ENCODE assay signal across 8 cellular contexts in the genomic region with DNA sequence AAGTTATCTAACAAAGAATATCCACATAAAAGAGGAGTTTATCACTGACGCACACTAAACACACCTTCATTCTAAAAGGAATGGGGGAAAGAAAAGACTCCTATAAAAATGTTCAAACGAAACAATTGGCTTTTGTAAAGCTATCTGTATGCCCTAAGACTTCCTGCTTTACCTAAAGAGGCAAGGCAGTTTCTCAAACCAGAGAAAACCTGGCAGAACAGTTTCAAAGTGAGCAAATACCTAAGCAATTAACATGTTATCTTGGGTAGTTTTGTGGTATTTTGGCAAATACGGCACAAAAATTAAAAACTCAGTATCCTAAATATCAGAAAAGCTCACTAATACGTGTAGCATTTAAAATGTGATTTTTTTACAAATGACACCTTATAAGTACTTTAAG. TPM values are rescaled to one million over a fixed set of nuclear protein-coding genes. Genes with fewer than 3 reads are reported as not detected.
A peak's percentile ranks its signal among the peaks of the same experiment; 100 is the strongest.
DNase-seq lines count a peak whose midpoint lies in the region; ATAC-seq and TF ChIP-seq lines count a peak whose summit lies in the region.

No MANE protein-coding gene starts in this region.

- H3K9ac ChIP-seq in neural progenitor cell = peak overlapping the region; percentile 99

- H3K27ac Mint-ChIP-seq in neural progenitor cell = peak overlapping the region; percentile 100

- peaks cover 12% of the 10 kb centered on the region for H3K36me3 Mint-ChIP-seq in neural progenitor cell

- TF ChIP-seq CTCF in GM06990 (IDR thresholded peaks at IDR 0.05; ENCODE audit: insufficient read depth, low read length, poor library complexity, severe bottlenecking) (no peak), dorsolateral prefrontal cortex (IDR thresholded peaks at IDR 0.05 in 54 of 56, conservative IDR thresholded peaks at IDR 0.05 in 2 of 56; ENCODE audit: low read depth in 1 of 56, partially characterized antibody in 56 of 56) (no peak), neural progenitor cell (IDR thresholded peaks at IDR 0.05) (no peak)

- H3K9me3 Mint-ChIP-seq in neural progenitor cell = no peaks in the 10 kb centered on the region

- H3K36me3 ChIP-seq in GM06990 (ENCODE audit: control insufficient read depth, insufficient read depth, low read length) (peaks cover 6% of the 10 kb centered on the region), neural progenitor cell (no peaks in the 10 kb centered on the region)

- intact Hi-C loops in dorsolateral prefrontal cortex (cut with DNase I) = loop anchor here (10.0 kb wide), 6 partner anchors 79 to 259 kb away; a partner anchor contains a TSS

- H3K4me1 Mint-ChIP-seq in neural progenitor cell = peaks cover 25% of the 10 kb centered on the region

- peaks cover 58% of the 10 kb centered on the region for H4K20me1 ChIP-seq in neural progenitor cell (ENCODE audit: low read depth)

- no peak for DNase-seq in GM06990 (ENCODE audit: extremely low read depth, insufficient read length)
- DNase-seq in NCI-H526 treated with DMSO at 0.1 percent for 48 hours (lab: John Stamatoyannopoulos, UW) = peak; percentile 59
- DNase-seq in dorsolateral prefrontal cortex = no peak
- DNase-seq in neural progenitor cell (ENCODE audit: low spot score) = peak; percentile 27
- no peak for DNase-seq in substantia nigra (lab: John Stamatoyannopoulos, UW)
- no peak for DNase-seq in anterior cingulate cortex (lab: John Stamatoyannopoulos, UW)

- peak overlapping the region; percentile 100 for H3K4me3 Mint-ChIP-seq in neural progenitor cell

- H2AFZ ChIP-seq in neural progenitor cell (replicated peaks) = no peak overlapping the region

- H3K27ac ChIP-seq in dorsolateral prefrontal cortex = peak overlapping the region in 41 of 59 donors; percentile 8 to 99 (median 94)
- H3K27ac ChIP-seq in neural progenitor cell = peak overlapping the region; percentile 100
- H3K27ac ChIP-seq in substantia nigra (ENCODE audit: low read depth, low read length, poor library complexity, severe bottlenecking) = no peak overlapping the region

- H3K4me2 ChIP-seq in neural progenitor cell = peak overlapping the region; percentile 96

- peaks cover 68% of the 10 kb centered on the region for H3K79me2 ChIP-seq in neural progenitor cell (ENCODE audit: low read depth)

- no peaks in the 10 kb centered on the region for H3K9me3 ChIP-seq in neural progenitor cell (ENCODE audit: low read depth)

- peak overlapping the region; percentile 69 for H3K4me3 ChIP-seq in GM06990 (replicated peaks; ENCODE audit: low read depth, low read length)
- peak overlapping the region; percentile 60 to 92 (median 79) for H3K4me3 ChIP-seq in dorsolateral prefrontal cortex
- peak overlapping the region; percentile 76 for H3K4me3 ChIP-seq in neural progenitor cell

- peaks cover 21% of the 10 kb centered on the region for H3K4me1 ChIP-seq in neural progenitor cell

- no peak for ATAC-seq in GM19324 (IDR thresholded peaks at IDR 0.05; ENCODE audit: low FRiP score, unreplicated experiment)
- ATAC-seq in HG02938 (IDR thresholded peaks at IDR 0.05; ENCODE audit: unreplicated experiment) = no peak

- no peaks in the 10 kb centered on the region for H3K27me3 ChIP-seq in GM06990 (replicated peaks; ENCODE audit: control insufficient read depth, insufficient read depth, low read length)
- no peaks in the 10 kb centered on the region for H3K27me3 ChIP-seq in dorsolateral prefrontal cortex
- no peaks in the 10 kb centered on the region for H3K27me3 ChIP-seq in neural progenitor cell

- H3K27me3 Mint-ChIP-seq in neural progenitor cell (ENCODE audit: insufficient read depth, low read depth) = peaks cover 7% of the 10 kb centered on the region

- peaks cover 21% of the 10 kb centered on the region for H3F3A ChIP-seq in neural progenitor cell (ENCODE audit: low read depth)

RNA-seq across cellular contexts. Expression of a gene that starts 1.9 kb away (rescaled TPM):
- total RNA-seq in dorsolateral prefrontal cortex (100 to 1,000 TPM in 119 of 120 experiments, 10 to 100 TPM in 1; 99.6 to 180 (median 142) TPM), neural progenitor cell (ENCODE audit: low replicate concordance) (130 and 143 TPM in 2 replicates)

Comparison
In these comparisons a context has a peak if more than half of its experiments do, and no peak if none do; other contexts are left out.
1. DNase-seq: peak in NCI-H526 treated with DMSO at 0.1 percent for 48 hours (single experiment) and neural progenitor cell (single experiment); none in GM06990 (single experiment), dorsolateral prefrontal cortex (0 of 10), substantia nigra (0 of 49) and anterior cingulate cortex (0 of 58).
2. Peak in every context shown above with its lines, with median percentiles within 50 percentile points of each other: H3K4me3 ChIP-seq.